39 cellular contexts compared by ENCODE assay signal in the genomic region with DNA sequence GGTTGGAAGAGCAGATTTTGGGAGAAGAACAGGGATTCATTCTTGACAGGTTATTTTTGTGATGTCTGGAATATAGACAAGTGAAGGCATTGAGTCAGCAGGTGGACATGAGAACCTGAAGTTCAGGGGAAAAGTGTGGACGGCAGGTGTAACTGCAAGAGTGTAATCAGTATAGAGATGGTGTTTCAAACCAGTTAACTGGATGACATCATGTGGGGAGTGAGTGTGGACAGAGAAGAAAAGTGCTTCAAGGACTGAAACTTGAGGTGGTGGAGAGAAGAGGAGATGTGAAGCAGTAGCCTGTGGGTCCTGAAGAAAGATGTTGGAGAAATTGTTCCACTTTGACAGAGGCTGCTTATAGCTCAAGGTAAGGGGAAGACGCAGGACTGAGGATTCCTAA. TPM values are rescaled to one million over a fixed set of nuclear protein-coding genes. Genes with fewer than 3 reads are reported as not detected.
"Had no signal": no experiment of that assay in that cellular context is flagged by ENCODE, and none has a peak within 500 bp of the region (broad histone marks: within the 10 kb centered on the region; RNA-seq: fewer than 3 reads in every experiment).

No MANE protein-coding gene starts in this region.

- H3K27ac ChIP-seq: RWPE1, VCaP had no signal

- DNase-seq: activated B cell treated with CpG ODN at 0.5 μM for 24 hours; activated CD4-positive, alpha-beta memory T cell treated with anti-CD3 and anti-CD28 coated beads for 36 hours; activated CD4-positive, alpha-beta T cell treated with anti-CD3 and anti-CD28 coated beads for 4 hours; activated CD4-positive, alpha-beta T cell treated with anti-CD3 and anti-CD28 coated beads, Interleukin-2, amount 50 U/mL, for 1 hour; activated CD4-positive, CD25-positive, alpha-beta regulatory T cell treated with anti-CD3 and anti-CD28 coated beads, Interleukin-2, amount 50 U/mL, for 72 hours; activated CD8-positive, alpha-beta memory T cell treated with anti-CD3 and anti-CD28 coated beads for 24 hours; activated CD8-positive, alpha-beta memory T cell treated with anti-CD3 and anti-CD28 coated beads, Interleukin-2, amount 10 ng/mL, durations not matched to agents 7 days and 5 days; activated CD8-positive, alpha-beta memory T cell treated with anti-CD3 and anti-CD28 coated beads, Interleukin-2, amount 50 U/mL, for 48 hours; activated effector memory CD4-positive, alpha-beta T cell treated with Interleukin-2 at 50 U/mL for 16 hours; activated naive CD4-positive, alpha-beta T cell treated with anti-CD3 and anti-CD28 coated beads, Interleukin-2, amount 10 ng/mL, durations not matched to agents 7 days and 5 days; activated naive CD8-positive, alpha-beta T cell treated with anti-CD3 and anti-CD28 coated beads, Interleukin-2, amount 50 U/mL, for 24 hours; activated T-cell treated with anti-CD3 and anti-CD28 coated beads, Interleukin-2, amount 50 U/mL, for 48 hours; anterior cingulate cortex; caudate nucleus; cerebellar nuclear complex; NCI-H1092 treated with DMSO at 0.1 percent for 48 hours; NCI-H1417; NCI-H146; NCI-H187; NCI-H2029 treated with DMSO at 0.1 percent for 48 hours; NCI-H2171 treated with DMSO at 0.1 percent for 48 hours; NCI-H2227 treated with DMSO at 0.1 percent for 48 hours; NCI-H446; NCI-H510A treated with DMSO at 0.1 percent for 48 hours; NCI-H526 treated with DMSO at 0.1 percent for 48 hours; NCI-H82; PC-3; SIG-M5; SW 1271; T-helper 1 cell; T-helper 2 cell; T-helper 9 cell had no signal

- ATAC-seq: activated CD8-positive, alpha-beta memory T cell treated with anti-CD3 and anti-CD28 coated beads, Interleukin-2, amount 10 ng/mL, durations not matched to agents 7 days and 5 days; PC-3; Right ventricle myocardium inferior; SK-N-SH treated with all-trans-retinoic acid at 6 μM for 48 hours had no signal

RNA-seq across cellular contexts. Expression of a gene that starts 7.1 kb away (rescaled TPM):
- total RNA-seq: activated B cell treated with CpG ODN at 0.5 μM for 24 hours, LHCN-M2, M059J, SK-MEL-5 had no signal

RNA-seq across cellular contexts. Expression of a gene that starts 37.2 kb away (rescaled TPM):
- total RNA-seq: LHCN-M2, M059J had no signal
